In the genomic region with DNA sequence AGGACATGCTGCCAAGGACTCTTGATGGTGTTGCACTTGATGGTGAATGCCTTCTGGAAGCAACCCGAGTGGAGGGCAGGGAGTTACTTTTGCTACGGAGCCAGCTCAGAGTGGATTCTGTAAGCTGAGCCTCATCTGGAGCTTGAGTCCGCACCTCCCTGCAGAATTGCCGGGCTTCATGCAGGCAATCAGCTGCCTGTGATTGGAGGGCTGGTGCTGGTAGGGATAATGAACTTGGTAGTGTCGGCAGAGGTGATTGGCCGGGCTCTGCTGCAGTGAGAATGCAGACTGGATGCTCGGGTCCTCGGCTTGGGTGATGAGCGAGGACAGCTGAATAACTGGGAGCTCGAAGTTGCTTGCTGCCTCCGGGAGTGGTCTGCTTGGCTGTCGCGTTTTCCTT, we compare ENCODE assay signal across 9 cellular contexts. TPM values are rescaled to one million over a fixed set of nuclear protein-coding genes. Genes with fewer than 3 reads are reported as not detected.
DNase-seq lines count a peak whose midpoint lies in the region; ATAC-seq and TF ChIP-seq lines count a peak whose summit lies in the region.
"Had no signal": no experiment of that assay in that cellular context is flagged by ENCODE, and none has a peak within 500 bp of the region (broad histone marks: within the 10 kb centered on the region; RNA-seq: fewer than 3 reads in every experiment).

No MANE protein-coding gene starts in this region.

- H3K4me3 ChIP-seq in fibroblast of lung (replicated peaks in 1 of 4; ENCODE audit: control extremely low read depth in 1 of 4, insufficient read depth in 1 of 4, low read depth in 3 of 4, low read length in 4 of 4) (peak overlapping the region; percentile 26 to 64 (median 42)), neuron (ENCODE audit: low read length) (peak overlapping the region; percentile 42)
- H3K4me3 ChIP-seq: skin epidermis had no signal

- peaks cover 57% of the 10 kb centered on the region for H3K79me2 ChIP-seq in fibroblast of lung (ENCODE audit: control insufficient read depth, insufficient read depth, low read length)

- H3K36me3 ChIP-seq in fibroblast of lung (ENCODE audit: control insufficient read depth, insufficient read depth, low read length) (no peaks in the 10 kb centered on the region), neuron (ENCODE audit: insufficient read depth, low read length) (no peaks in the 10 kb centered on the region)

- peak overlapping the region; percentile 94 for H3K4me2 ChIP-seq in fibroblast of lung (ENCODE audit: extremely low read depth, insufficient read depth, low read length)

- H3K9me3 ChIP-seq in fibroblast of lung (ENCODE audit: control insufficient read depth, insufficient read depth, low read depth, low read length) = no peaks in the 10 kb centered on the region
- H3K9me3 ChIP-seq in neuron (ENCODE audit: low read length) = no peaks in the 10 kb centered on the region

- H2AFZ ChIP-seq in fibroblast of lung (ENCODE audit: low read length) (no peak overlapping the region), neuron (ENCODE audit: low read depth, low read length) (peak overlapping the region; percentile 88)

- peak; percentile 96 for DNase-seq in Ammon's horn (ENCODE audit: low spot score)
- peak; percentile 92 for DNase-seq in NCI-H2196 (lab: John Stamatoyannopoulos, UW; ENCODE audit: unreplicated experiment)
- peak; percentile 92 to 95 for DNase-seq in fibroblast of lung (ENCODE audit: low read depth in 2 of 2)
- DNase-seq in activated CD8-positive, alpha-beta memory T cell treated with anti-CD3 and anti-CD28 coated beads, Interleukin-2, amount 50 U/mL, for 4 hours = no peak
- no peak for DNase-seq in NCI-H1930 (lab: John Stamatoyannopoulos, UW)
- no peak for DNase-seq in DMS53 treated with DMSO at 0.1 percent for 48 hours (lab: John Stamatoyannopoulos, UW; ENCODE audit: unreplicated experiment)

- no peak for ATAC-seq in HG02642 (IDR thresholded peaks at IDR 0.05; ENCODE audit: poor library complexity, unreplicated experiment)

- no peak overlapping the region for H3K9ac ChIP-seq in fibroblast of lung (ENCODE audit: insufficient read depth, low read length)

- peak overlapping the region; percentile 96 for H3K27ac ChIP-seq in fibroblast of lung (ENCODE audit: insufficient read depth, low read length)

- H3K4me1 ChIP-seq in fibroblast of lung (ENCODE audit: control insufficient read depth, extremely low read depth, insufficient read depth, low read length) = peaks cover 34% of the 10 kb centered on the region
- peaks cover 42% of the 10 kb centered on the region for H3K4me1 ChIP-seq in neuron (ENCODE audit: insufficient read depth, low read length)

- no peaks in the 10 kb centered on the region for H4K20me1 ChIP-seq in fibroblast of lung (ENCODE audit: control insufficient read depth, extremely low read depth, insufficient read depth, low read length)

- H3K27me3 ChIP-seq in fibroblast of lung (ENCODE audit: control insufficient read depth, insufficient read depth, low read length) (no peaks in the 10 kb centered on the region), neuron (ENCODE audit: insufficient read depth, low read length) (no peaks in the 10 kb centered on the region)

- no peak for TF ChIP-seq CTCF in fibroblast of lung (conservative IDR thresholded peaks at IDR 0.05 in 1 of 2, IDR thresholded peaks at IDR 0.05 in 1 of 2; ENCODE audit: low read depth in 1 of 2, low read length in 2 of 2)

RNA-seq across cellular contexts. Expression of a gene that starts 23.1 kb away (rescaled TPM):
- 24.1 and 30.7 TPM in 2 replicates for total RNA-seq in fibroblast of lung
- 11.2 and 14.0 TPM in 2 replicates for polyA plus RNA-seq in fibroblast of lung
- 14.1 and 16.2 TPM in 2 replicates for polyA plus RNA-seq in fibroblast of lung (2012)
- polyA minus RNA-seq in fibroblast of lung (ENCODE audit: low replicate concordance) = 19.2 and 22.6 TPM in 2 replicates

RNA-seq across cellular contexts. Expression of a gene that starts 24.0 kb away (rescaled TPM):
- total RNA-seq in fibroblast of lung = 12.6 and 13.2 TPM in 2 replicates
- 5.5 and 7.1 TPM in 2 replicates for polyA plus RNA-seq in fibroblast of lung
- 6.4 and 8.0 TPM in 2 replicates for polyA plus RNA-seq in fibroblast of lung (2012)
- polyA minus RNA-seq in fibroblast of lung (ENCODE audit: low replicate concordance) = 3.0 and 20.0 TPM in 2 replicates

RNA-seq across cellular contexts. Expression of a gene that starts 36.4 kb away (rescaled TPM):
- 57.3 and 57.6 TPM in 2 replicates for total RNA-seq in fibroblast of lung
- polyA plus RNA-seq in fibroblast of lung = 44.8 and 60.7 TPM in 2 replicates
- polyA plus RNA-seq in fibroblast of lung (2012) = 47.2 and 75.5 TPM in 2 replicates
- 38.8 and 98.7 TPM in 2 replicates for polyA minus RNA-seq in fibroblast of lung (ENCODE audit: low replicate concordance)

RNA-seq across cellular contexts. Expression of a gene that starts 58.1 kb away (rescaled TPM):
- not detected in 2 replicates for total RNA-seq in fibroblast of lung
- polyA plus RNA-seq in fibroblast of lung = not detected in 2 replicates
- not detected in 2 replicates for polyA plus RNA-seq in fibroblast of lung (2012)
- not detected in 2 replicates for polyA minus RNA-seq in fibroblast of lung (ENCODE audit: low replicate concordance)

Comparison
In these comparisons a context has a peak if more than half of its experiments do, and no peak if none do; other contexts are left out.
1. DNase-seq: peak in Ammon's horn (single experiment), NCI-H2196 (single experiment) and fibroblast of lung (2 of 2); none in activated CD8-positive, alpha-beta memory T cell treated with anti-CD3 and anti-CD28 coated beads, Interleukin-2, amount 50 U/mL, for 4 hours (single experiment), NCI-H1930 (0 of 2) and DMS53 treated with DMSO at 0.1 percent for 48 hours (single experiment).